18 cellular contexts compared by ENCODE assay signal in genomic region chr9:108910914-108911313, GRCh38. TPM values are rescaled to one million over a fixed set of nuclear protein-coding genes. Genes with fewer than 3 reads are reported as not detected.
"Had no signal": no experiment of that assay in that cellular context is flagged by ENCODE, and none has a peak within 500 bp of the region (broad histone marks: within the 10 kb centered on the region; RNA-seq: fewer than 3 reads in every experiment).

No MANE protein-coding gene starts in this region.

- H3K27me3 Mint-ChIP-seq: activated CD8-positive, alpha-beta memory T cell treated with anti-CD3 and anti-CD28 coated beads, Interleukin-2, amount 10 ng/mL, durations not matched to agents 7 days and 5 days; activated naive CD8-positive, alpha-beta T cell treated with anti-CD3 and anti-CD28 coated beads for 36 hours; brain; stimulated activated naive B cell treated with anti-CD40 and anti-IgM and Interleukin-4, amounts not matched to agents 10 μg/mL and 1 μg/mL and 100 μg/mL, for 72 hours had no signal

- H3K27me3 ChIP-seq: tibial nerve, vagina had no signal

- DNase-seq: activated CD4-positive, alpha-beta T cell treated with anti-CD3 and anti-CD28 coated beads, Interleukin-2, amount 50 U/mL, for 4 hours; activated CD4-positive, CD25-positive, alpha-beta regulatory T cell; activated CD8-positive, alpha-beta memory T cell treated with anti-CD3 and anti-CD28 coated beads, Interleukin-2, amount 10 ng/mL, durations not matched to agents 7 days and 5 days; activated gamma-delta T cell; activated naive CD8-positive, alpha-beta T cell treated with anti-CD3 and anti-CD28 coated beads for 36 hours; activated T-cell treated with anti-CD3 and anti-CD28 coated beads, Interleukin-2, amount 50 U/mL, for 4 hours; cortex of kidney; effector CD4-positive, alpha-beta T cell; foreskin melanocyte; stimulated activated naive B cell treated with anti-CD40 and anti-IgM and Interleukin-4, amounts not matched to agents 10 μg/mL and 1 μg/mL and 100 μg/mL, for 72 hours; substantia nigra had no signal

- H3K4me1 ChIP-seq: parathyroid adenoma, tibial nerve, vagina had no signal

- H3K9me3 ChIP-seq: tibial nerve, vagina had no signal

- H3K27ac Mint-ChIP-seq: activated naive CD8-positive, alpha-beta T cell treated with anti-CD3 and anti-CD28 coated beads for 36 hours; brain; stimulated activated naive B cell treated with anti-CD40 and anti-IgM and Interleukin-4, amounts not matched to agents 10 μg/mL and 1 μg/mL and 100 μg/mL, for 72 hours; T-helper 2 cell treated with Interferon-gamma antibody and Interleukin-4, amounts not matched to agents 5 μg/mL and 100 μg/mL, for 36 hours had no signal

- H3K4me3 Mint-ChIP-seq: activated CD8-positive, alpha-beta memory T cell treated with anti-CD3 and anti-CD28 coated beads, Interleukin-2, amount 10 ng/mL, durations not matched to agents 7 days and 5 days; activated naive CD8-positive, alpha-beta T cell treated with anti-CD3 and anti-CD28 coated beads for 36 hours; activated T-cell treated with anti-CD3 and anti-CD28 coated beads, Interleukin-2, amount 50 U/mL, for 4 hours; brain; stimulated activated naive B cell treated with anti-CD40 and anti-IgM and Interleukin-4, amounts not matched to agents 10 μg/mL and 1 μg/mL and 100 μg/mL, for 72 hours; T-helper 2 cell treated with Interferon-gamma antibody and Interleukin-4, amounts not matched to agents 5 μg/mL and 100 μg/mL, for 36 hours had no signal

- H3K4me1 Mint-ChIP-seq: brain; stimulated activated naive B cell treated with anti-CD40 and anti-IgM and Interleukin-4, amounts not matched to agents 10 μg/mL and 1 μg/mL and 100 μg/mL, for 72 hours had no signal

- H3K4me3 ChIP-seq: tibial nerve, vagina had no signal

- H3K27ac ChIP-seq: parathyroid adenoma, tibial nerve, vagina had no signal

- H3K9me3 Mint-ChIP-seq: activated naive CD8-positive, alpha-beta T cell treated with anti-CD3 and anti-CD28 coated beads for 36 hours; activated T-cell treated with anti-CD3 and anti-CD28 coated beads, Interleukin-2, amount 50 U/mL, for 4 hours; brain; stimulated activated naive B cell treated with anti-CD40 and anti-IgM and Interleukin-4, amounts not matched to agents 10 μg/mL and 1 μg/mL and 100 μg/mL, for 72 hours; T-helper 2 cell treated with Interferon-gamma antibody and Interleukin-4, amounts not matched to agents 5 μg/mL and 100 μg/mL, for 36 hours had no signal

- ATAC-seq: activated CD8-positive, alpha-beta memory T cell treated with anti-CD3 and anti-CD28 coated beads, Interleukin-2, amount 10 ng/mL, durations not matched to agents 7 days and 5 days; activated T-cell treated with anti-CD3 and anti-CD28 coated beads, Interleukin-2, amount 50 U/mL, for 4 hours; stimulated activated naive B cell treated with anti-CD40 and anti-IgM and Interleukin-4, amounts not matched to agents 10 μg/mL and 1 μg/mL and 100 μg/mL, for 72 hours had no signal

RNA-seq across cellular contexts. Expression of gene ACTL7A, which starts 48.8 kb away (rescaled TPM):
- total RNA-seq: activated CD8-positive, alpha-beta memory T cell treated with anti-CD3 and anti-CD28 coated beads, Interleukin-2, amount 10 ng/mL, durations not matched to agents 7 days and 5 days; activated naive CD8-positive, alpha-beta T cell treated with anti-CD3 and anti-CD28 coated beads for 36 hours; activated T-cell treated with anti-CD3 and anti-CD28 coated beads, Interleukin-2, amount 50 U/mL, for 4 hours; lower leg skin; renal cortical epithelial cell; tibial nerve; vagina had no signal

RNA-seq across cellular contexts. Expression of gene ACTL7B, which starts 55.1 kb away (rescaled TPM):
- total RNA-seq: activated CD8-positive, alpha-beta memory T cell treated with anti-CD3 and anti-CD28 coated beads, Interleukin-2, amount 10 ng/mL, durations not matched to agents 7 days and 5 days; activated naive CD8-positive, alpha-beta T cell treated with anti-CD3 and anti-CD28 coated beads for 36 hours; lower leg skin; renal cortical epithelial cell; tibial nerve; vagina had no signal
